ENCODE assay signal across 8 cellular contexts in genomic region chr3:50260027-50260941, GRCh38. TPM values are rescaled to one million over a fixed set of nuclear protein-coding genes. Genes with fewer than 3 reads are reported as not detected.
DNase-seq lines count a peak whose midpoint lies in the region; ATAC-seq lines count a peak whose summit lies in the region.

No MANE protein-coding gene starts in this region.

- no peaks in the 10 kb centered on the region for H3K27me3 ChIP-seq in mesenchymal stem cell (ENCODE audit: control insufficient read depth in 1 of 2, insufficient read depth in 1 of 2, low read length in 2 of 2)

- peak overlapping the region; percentile 94 for H2AK5ac ChIP-seq in mesenchymal stem cell (ENCODE audit: low read length, severe bottlenecking)

- peaks cover 50% of the 10 kb centered on the region for H3K4me1 ChIP-seq in mesenchymal stem cell (ENCODE audit: control insufficient read depth, insufficient read depth, low read depth, low read length)

- peaks cover 39 to 43% of the 10 kb centered on the region in 2 experiments for H3K36me3 ChIP-seq in mesenchymal stem cell (ENCODE audit: control insufficient read depth in 1 of 2, insufficient read depth in 2 of 2, low read depth in 1 of 2, low read length in 2 of 2)

- H3K18ac ChIP-seq in mesenchymal stem cell (ENCODE audit: low read depth in 1 of 2, low read length in 2 of 2): peak overlapping the region; percentile 81 to 96

- peak overlapping the region; percentile 91 for H3K27ac ChIP-seq in mesenchymal stem cell (ENCODE audit: low read length, poor library complexity, severe bottlenecking)

- peak overlapping the region; percentile 54 to 78 for H3K4me3 ChIP-seq in mesenchymal stem cell (ENCODE audit: insufficient read depth in 1 of 2, low read depth in 1 of 2, low read length in 2 of 2)

- H2AFZ ChIP-seq in mesenchymal stem cell (ENCODE audit: low read depth, low read length): no peak overlapping the region

- H4K8ac ChIP-seq in mesenchymal stem cell (ENCODE audit: low read length): peak overlapping the region; percentile 92

- H3K4me2 ChIP-seq in mesenchymal stem cell (ENCODE audit: low read length, poor library complexity, severe bottlenecking): peak overlapping the region; percentile 79

- peaks cover 20% of the 10 kb centered on the region for H3K79me1 ChIP-seq in mesenchymal stem cell (replicated peaks; ENCODE audit: low read length, poor library complexity, severe bottlenecking)

- no peaks in the 10 kb centered on the region for H3K9me3 ChIP-seq in mesenchymal stem cell (ENCODE audit: control insufficient read depth, low read length)

- peak overlapping the region in 1 of 2 experiments; percentile 98 for H3K23ac ChIP-seq in mesenchymal stem cell (ENCODE audit: low read length in 2 of 2)

- H3K4ac ChIP-seq in mesenchymal stem cell (ENCODE audit: low read depth in 1 of 2, low read length in 2 of 2): peak overlapping the region; percentile 94

- peak; percentile 82 for ATAC-seq in GM18907 (IDR thresholded peaks at IDR 0.05; ENCODE audit: unreplicated experiment)
- ATAC-seq in HG03175 (IDR thresholded peaks at IDR 0.05; ENCODE audit: unreplicated experiment): peak; percentile 84

- H2BK12ac ChIP-seq in mesenchymal stem cell (ENCODE audit: low read length in 2 of 2): peak overlapping the region in 1 of 2 experiments; percentile 59

- H4K91ac ChIP-seq in mesenchymal stem cell (ENCODE audit: low read length): peak overlapping the region; percentile 99

- peak; percentile 88 to 91 for DNase-seq in AML-193 (lab: John Stamatoyannopoulos, UW)
- peak; percentile 31 for DNase-seq in NCI-H82 treated with DMSO at 0.1 percent for 48 hours (lab: John Stamatoyannopoulos, UW; ENCODE audit: unreplicated experiment)
- peak; percentile 46 to 75 for DNase-seq in activated CD8-positive, alpha-beta memory T cell treated with anti-CD3 and anti-CD28 coated beads for 1 hour (ENCODE audit: extremely low read depth in 1 of 2, low read depth in 1 of 2)
- DNase-seq in effector CD8-positive, alpha-beta T cell (lab: John Stamatoyannopoulos, UW): peak; percentile 78
- peak; percentile 88 for DNase-seq in mesenchymal stem cell
- peak; percentile 58 for DNase-seq in stimulated activated CD8-positive, alpha-beta memory T cell treated with anti-CD3 and anti-CD28 coated beads, Interleukin-12 subunit alpha, Interleukin-12 subunit beta, amount 100 ng/mL, for 24 hours (ENCODE audit: extremely low read depth)

- peak overlapping the region; percentile 87 for H2BK120ac ChIP-seq in mesenchymal stem cell (ENCODE audit: low read depth, low read length)

- peak overlapping the region; percentile 73 for H2BK15ac ChIP-seq in mesenchymal stem cell (ENCODE audit: low read depth, poor library complexity, severe bottlenecking)

- H3K14ac ChIP-seq in mesenchymal stem cell (ENCODE audit: low read length in 2 of 2): peak overlapping the region in 1 of 2 experiments; percentile 73

- 5% methylated on average over 51 of the region's 70 CpGs for WGBS in mesenchymal stem cell

- H3K9ac ChIP-seq in mesenchymal stem cell (ENCODE audit: low read length): peak overlapping the region; percentile 91

- H2BK5ac ChIP-seq in mesenchymal stem cell (ENCODE audit: low read depth, low read length, poor library complexity, severe bottlenecking): peak overlapping the region; percentile 92

RNA-seq across cellular contexts. Expression of gene SEMA3B, which starts 8.7 kb away (rescaled TPM):
- polyA plus RNA-seq in mesenchymal stem cell (2013, experiment 1 of 2): 4.7 TPM
- 4.8 TPM for polyA plus RNA-seq in mesenchymal stem cell (2013, experiment 2 of 2)

RNA-seq across cellular contexts. Expression of gene LSMEM2, which starts 18.6 kb away (rescaled TPM):
- not detected for polyA plus RNA-seq in mesenchymal stem cell (2013, experiment 1 of 2)
- polyA plus RNA-seq in mesenchymal stem cell (2013, experiment 2 of 2): not detected

RNA-seq across cellular contexts. Expression of gene GNAI2, which starts 24.3 kb away (rescaled TPM):
- polyA plus RNA-seq in mesenchymal stem cell (2013, experiment 1 of 2): 474 TPM
- 480 TPM for polyA plus RNA-seq in mesenchymal stem cell (2013, experiment 2 of 2)

RNA-seq across cellular contexts. Expression of gene IFRD2, which starts 31.9 kb away (rescaled TPM):
- polyA plus RNA-seq in mesenchymal stem cell (2013, experiment 1 of 2): 24.4 TPM
- polyA plus RNA-seq in mesenchymal stem cell (2013, experiment 2 of 2): 23.2 TPM

RNA-seq across cellular contexts. Expression of gene HYAL3, which starts 38.9 kb away (rescaled TPM):
- 4.2 TPM for polyA plus RNA-seq in mesenchymal stem cell (2013, experiment 1 of 2)
- 4.2 TPM for polyA plus RNA-seq in mesenchymal stem cell (2013, experiment 2 of 2)

Comparison
In these comparisons a context has a peak if more than half of its experiments do, and no peak if none do; other contexts are left out.
1. Peak in every context shown above with its lines: DNase-seq, ATAC-seq, H3K4me3 ChIP-seq and H3K27ac ChIP-seq.
2. DNase-seq: peak in every context shown above with its lines; median percentile 90 in AML-193; 88 in mesenchymal stem cell; 78 in effector CD8-positive, alpha-beta T cell; 60 in activated CD8-positive, alpha-beta memory T cell treated with anti-CD3 and anti-CD28 coated beads for 1 hour; 58 in stimulated activated CD8-positive, alpha-beta memory T cell treated with anti-CD3 and anti-CD28 coated beads, Interleukin-12 subunit alpha, Interleukin-12 subunit beta, amount 100 ng/mL, for 24 hours; 31 in NCI-H82 treated with DMSO at 0.1 percent for 48 hours.